ENCODE assay signal across 1 cellular context in the genomic region with DNA sequence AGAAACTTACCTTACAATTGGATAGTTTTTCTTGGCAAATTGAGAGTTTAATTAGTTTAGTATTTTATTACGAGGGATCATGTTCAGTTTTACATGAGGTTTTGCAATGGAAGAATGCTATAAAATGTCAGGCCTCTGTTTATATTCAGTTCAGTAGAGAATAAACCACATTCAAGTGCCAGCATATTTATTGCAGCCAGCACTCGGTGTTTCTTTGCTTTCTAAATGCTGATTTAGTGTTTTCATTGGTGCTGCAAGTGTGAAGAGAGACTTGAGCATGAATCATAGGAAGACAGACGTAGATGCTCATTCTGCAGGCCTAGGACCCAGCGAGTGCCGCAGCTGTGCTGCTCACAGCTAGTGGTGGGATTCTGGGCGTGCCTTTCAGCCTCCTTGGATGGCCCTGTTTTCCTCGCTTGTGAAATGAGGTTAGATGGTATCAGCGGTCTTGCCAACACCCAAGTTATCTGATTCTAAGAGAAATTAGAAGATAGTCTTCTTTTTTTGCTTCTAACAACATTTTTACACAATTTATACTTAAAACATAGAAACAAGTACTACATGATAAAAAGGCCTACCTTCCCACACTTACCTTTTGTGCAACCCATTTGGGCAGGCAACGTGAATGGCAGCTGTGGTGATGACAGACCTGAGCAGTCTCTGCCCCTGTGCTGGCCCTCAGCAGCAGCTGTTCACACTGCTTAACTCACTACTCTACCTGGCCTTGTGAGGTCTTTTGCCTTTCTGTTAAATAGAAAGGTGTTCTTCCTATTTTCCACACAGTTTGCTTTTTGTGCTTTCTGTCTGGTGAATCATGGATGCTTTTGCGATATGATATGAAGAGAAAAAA.
TF ChIP-seq lines count a peak whose summit lies in the region.

No MANE protein-coding gene starts in this region.

TF ChIP-seq in A549, 52 proteins besides CTCF, POLR2A, EP300 and RAD21 (continued from another document):
- TF ChIP-seq BHLHE40 (IDR thresholded peaks at IDR 0.05; ENCODE audit: low read depth, low read length), result no peak
